ENCODE assay signal across 8 cellular contexts in genomic region chr19:8832132-8833021, GRCh38.
DNase-seq lines count a peak whose midpoint lies in the region; ATAC-seq, FAIRE-seq and TF ChIP-seq lines count a peak whose summit lies in the region.

MBD3L1 (plus strand) TSS chr19:8832377; CDS start chr19:8842679, 10,302 bp downstream.
ZNF558 (minus strand) TSS chr19:8832304; CDS start chr19:8822659, 9,645 bp downstream.

- CTCF ChIA-PET in AG04449 (lab: Yijun Ruan, JAX), result interaction anchor here (1.7 kb wide), 1 partner anchor 251 kb away, joined by 3 read pairs; no protein-coding TSS in a partner anchor

- POLR2A ChIA-PET in AG04449 (lab: Yijun Ruan, JAX), result interaction anchor here (0.6 kb wide), 1 partner anchor 10 kb away, joined by 3 read pairs; no protein-coding TSS in a partner anchor

- DNase-seq in AG04449 (ENCODE audit: low read depth, low spot score), result peak; percentile 89
- DNase-seq in NCI-H345 treated with DMSO at 0.1 percent for 48 hours (lab: John Stamatoyannopoulos, UW; ENCODE audit: unreplicated experiment), result peak; percentile 91
- DNase-seq in activated CD4-positive, alpha-beta T cell treated with anti-CD3 and anti-CD28 coated beads for 4 hours, result peak; percentile 99
- peak; percentile 97 to 99 for DNase-seq in stimulated activated CD4-positive, alpha-beta T cell treated with anti-CD3 and anti-CD28 coated beads, Interleukin-1b, Interleukin-23, amount 100 ng/mL, for 4 hours (ENCODE audit: low read depth in 2 of 2)

- H3K27me3 ChIP-seq in layer of hippocampus (ENCODE audit: control insufficient read depth, insufficient read depth, low read length), result no peaks in the 10 kb centered on the region

- H3K27ac ChIP-seq in layer of hippocampus (ENCODE audit: low read depth, low read length), result peak within 1 kb of the TSS; percentile 95

- TF ChIP-seq CTCF in AG04449 (IDR thresholded peaks at IDR 0.05; ENCODE audit: insufficient read depth, low read length, missing control alignments), result peak; percentile 31

- H3K4me3 ChIP-seq in AG04449 (ENCODE audit: low read depth, low read length), result peak within 1 kb of the TSS; percentile 73

- peak; percentile 53 for FAIRE-seq in colon (lab: Jason Lieb, UNC)

- ATAC-seq in GM18909 (IDR thresholded peaks at IDR 0.05; ENCODE audit: poor library complexity, unreplicated experiment) (peak; percentile 83), HG03280 (IDR thresholded peaks at IDR 0.05; ENCODE audit: unreplicated experiment) (peak; percentile 85)

Comparison
In these comparisons a context has a peak if more than half of its experiments do, and no peak if none do; other contexts are left out.
1. Peak in every context shown above with its lines: DNase-seq, ATAC-seq, H3K4me3 ChIP-seq and H3K27ac ChIP-seq.